In genomic region chr19:45429896-45430295, GRCh38 we compare ENCODE assay signal across 7 cellular contexts. TPM values are rescaled to one million over a fixed set of nuclear protein-coding genes. Genes with fewer than 3 reads are reported as not detected.
DNase-seq lines count a peak whose midpoint lies in the region; ATAC-seq and TF ChIP-seq lines count a peak whose summit lies in the region.
"Not testable (repeated sequence)": the region's sequence is repeated elsewhere in the genome, so short reads cannot be mapped to it uniquely, and the experiment has no call there.

No MANE protein-coding gene starts in this region.

- not testable (repeated sequence) for H3K27me3 Mint-ChIP-seq in mesothelial cell of epicardium (ENCODE audit: low read depth)

- not testable (repeated sequence) for TF ChIP-seq CTCF in ascending aorta (IDR thresholded peaks at IDR 0.05); heart right ventricle (IDR thresholded peaks at IDR 0.05); mesothelial cell of epicardium (IDR thresholded peaks at IDR 0.05; ENCODE audit: unreplicated experiment); sigmoid colon (IDR thresholded peaks at IDR 0.05); transverse colon (IDR thresholded peaks at IDR 0.05)

- H3K27ac Mint-ChIP-seq in mesothelial cell of epicardium, result not testable (repeated sequence)

- not testable (repeated sequence) for H3K4me1 Mint-ChIP-seq in mesothelial cell of epicardium

- H3K36me3 ChIP-seq in GM23248 (ENCODE audit: low read depth); ascending aorta; heart right ventricle; sigmoid colon; transverse colon: not testable (repeated sequence)

- intact Hi-C loops in ascending aorta (cut with DNase I), result loop anchor here (1.0 to 10.0 kb wide), 5 partner anchors 9 to 262 kb away; partner anchors contain the start of genes EML2, QPCTL and SNRPD2
- intact Hi-C loops in heart right ventricle (cut with DNase I), result loop anchor here in 4 of 10 donors (2.0 to 10.0 kb wide), 4 partner anchors 45 to 215 kb away; no protein-coding TSS in a partner anchor
- intact Hi-C loops in sigmoid colon (cut with DNase I), result loop anchor here (5.0 to 10.0 kb wide), 3 partner anchors 155 to 265 kb away; partner anchors contain the start of genes OPA3, QPCTL and SNRPD2
- intact Hi-C loops in transverse colon (cut with DNase I; ENCODE audit: low total_unique reads), result not testable (repeated sequence)

- H3K27ac ChIP-seq in GM23248 (peak overlapping the region; percentile 86; the same call in 1 of the 2 replicates), ascending aorta (peak overlapping the region; percentile 93), epithelial cell of prostate (peak overlapping the region; percentile 100), heart right ventricle (peak overlapping the region in 8 of 10 donors; percentile 78 to 93 (median 89)), sigmoid colon (peak overlapping the region in 3 of 4 donors; percentile 83 to 89 (median 87)), transverse colon (peak overlapping the region in 3 of 4 donors; percentile 74 to 83 (median 80))

- H3K9ac ChIP-seq in GM23248, result not testable (repeated sequence)

- H3K9me2 ChIP-seq in GM23248 (ENCODE audit: insufficient read depth), result not testable (repeated sequence)

- not testable (repeated sequence) for TF ChIP-seq POLR2A in sigmoid colon (IDR thresholded peaks at IDR 0.05); transverse colon (IDR thresholded peaks at IDR 0.05)

- in situ Hi-C loops in GM23248 (cut with MboI); transverse colon (cut with MboI; ENCODE audit: low pct_ligation_motif_present in 1 of 4, low pct_unique_long_range_greater_than_20kb in 1 of 4, low sequenced_read_pairs in 3 of 4): not testable (repeated sequence)

- not testable (repeated sequence) for H2AFZ ChIP-seq in GM23248

- H3K9me3 Mint-ChIP-seq in mesothelial cell of epicardium, result not testable (repeated sequence)

- ATAC-seq in heart right ventricle, result not testable (repeated sequence)

- not testable (repeated sequence) for TF ChIP-seq EP300 in sigmoid colon (IDR thresholded peaks at IDR 0.05); transverse colon (IDR thresholded peaks at IDR 0.05; ENCODE audit: low read depth)

- peaks cover 20% of the 10 kb centered on the region for H3K4me1 ChIP-seq in GM23248 (ENCODE audit: insufficient read depth)
- H3K4me1 ChIP-seq in ascending aorta, result peaks cover 0 to 31% of the 10 kb centered on the region in 2 donors
- H3K4me1 ChIP-seq in heart right ventricle, result peaks cover 7 to 38% (median 28%) of the 10 kb centered on the region in 9 donors
- peaks cover 0 to 17% (median 14%) of the 10 kb centered on the region in 4 donors for H3K4me1 ChIP-seq in sigmoid colon
- peaks cover 0 to 23% (median 14%) of the 10 kb centered on the region in 4 donors for H3K4me1 ChIP-seq in transverse colon

- H3K4me3 ChIP-seq in GM23248, ascending aorta, heart right ventricle, sigmoid colon, transverse colon: not testable (repeated sequence)

- not testable (repeated sequence) for H4K20me1 ChIP-seq in GM23248 (ENCODE audit: insufficient read depth)

- peak overlapping the region; percentile 22 for H3K4me3 Mint-ChIP-seq in mesothelial cell of epicardium

- not testable (repeated sequence) for H3K9me3 ChIP-seq in GM23248 (ENCODE audit: low read depth); ascending aorta; heart right ventricle; sigmoid colon; transverse colon

- not testable (repeated sequence) for H3K4me2 ChIP-seq in GM23248 (ENCODE audit: unreplicated experiment)

- not testable (repeated sequence) for DNase-seq in GM23248; ascending aorta (ENCODE audit: low spot score in 2 of 2); epithelial cell of prostate (ENCODE audit: low read depth, low spot score); heart right ventricle; mesothelial cell of epicardium (ENCODE audit: low spot score in 2 of 2, unreplicated experiment in 2 of 2); sigmoid colon; transverse colon

- H3F3A ChIP-seq in GM23248 (ENCODE audit: insufficient read depth), result peaks cover 28% of the 10 kb centered on the region

- not testable (repeated sequence) for H3K36me3 Mint-ChIP-seq in mesothelial cell of epicardium

- not testable (repeated sequence) for H3K27me3 ChIP-seq in GM23248 (replicated peaks; ENCODE audit: insufficient read depth); ascending aorta; sigmoid colon
- peaks cover 0 to 14% (median 0%) of the 10 kb centered on the region in 7 donors for H3K27me3 ChIP-seq in heart right ventricle
- H3K27me3 ChIP-seq in transverse colon, result peaks cover 25% of the 10 kb centered on the region

- not testable (repeated sequence) for H3K79me2 ChIP-seq in GM23248 (ENCODE audit: insufficient read depth)

- WGBS in GM23248 (ENCODE audit: low coverage in 1 of 2, low lambda C conversion rate in 2 of 2, missing lambda C conversion rate in 2 of 2), 2 experiments, result 87 to 96% methylated on average over 11 of the region's 11 CpGs
- 64 to 70% methylated on average over 11 of the region's 11 CpGs for WGBS in heart right ventricle, 2 donors
- WGBS in sigmoid colon, 2 donors, result 43 to 79% methylated on average over 11 of the region's 11 CpGs
- WGBS in transverse colon (ENCODE audit: low coverage in 1 of 2), 2 donors, result 39 to 63% methylated on average over 2 to 11 of the region's 11 CpGs

RNA-seq across cellular contexts. Expression of gene ERCC1, which starts 6.2 kb away (rescaled TPM):
- 63.0 and 79.8 TPM in 2 replicates for total RNA-seq in GM23248 (2014; rRNA removed; shearing (Covaris generic))
- polyA plus RNA-seq in GM23248 (2016; fragmentation: Nextera tagmentation; extraction: Ambion mirVana), result 89.0 and 90.9 TPM in 2 replicates
- 142 TPM for total RNA-seq in ascending aorta
- total RNA-seq in heart right ventricle, result 100 to 1,000 TPM; 113 to 194 (median 136) TPM
- 100 to 1,000 TPM; 147 to 183 TPM for polyA plus RNA-seq in heart right ventricle
- total RNA-seq in mesothelial cell of epicardium, result 92.8 to 100 TPM (median 96.4 TPM) in 3 replicates
- 10 to 100 TPM; 41.8 to 67.0 (median 64.4) TPM for total RNA-seq in sigmoid colon
- 10 to 100 TPM; 27.3 to 31.8 (median 30.1) TPM for polyA plus RNA-seq in sigmoid colon
- total RNA-seq in transverse colon, result 10 to 100 TPM; 38.8 to 42.6 (median 40.0) TPM

RNA-seq across cellular contexts. Expression of gene POLR1G, which starts 23.5 kb away (rescaled TPM):
- total RNA-seq in GM23248 (2014; rRNA removed; shearing (Covaris generic)), result 3.9 and 8.8 TPM in 2 replicates
- polyA plus RNA-seq in GM23248 (2016; fragmentation: Nextera tagmentation; extraction: Ambion mirVana), result 7.2 and 10.8 TPM in 2 replicates
- total RNA-seq in ascending aorta, result 3.7 TPM
- 1 to 10 TPM; 4.1 to 9.8 (median 5.6) TPM for total RNA-seq in heart right ventricle
- polyA plus RNA-seq in heart right ventricle, result 1 to 10 TPM; 5.1 to 8.2 TPM
- total RNA-seq in mesothelial cell of epicardium, result 6.7 to 7.5 TPM (median 6.7 TPM) in 3 replicates
- total RNA-seq in sigmoid colon, result 1 to 10 TPM; 1.6 to 4.2 (median 3.8) TPM
- 1 to 10 TPM; 1.2 to 5.6 (median 2.3) TPM for polyA plus RNA-seq in sigmoid colon
- 1 to 10 TPM in 3 of 4 donors, under 1 TPM in 1; 1.00 to 3.5 (median 1.2) TPM for total RNA-seq in transverse colon

RNA-seq across cellular contexts. Expression of gene PPP1R13L, which starts 25.0 kb away (rescaled TPM):
- 3.9 and 36.5 TPM in 2 replicates for total RNA-seq in GM23248 (2014; rRNA removed; shearing (Covaris generic))
- polyA plus RNA-seq in GM23248 (2016; fragmentation: Nextera tagmentation; extraction: Ambion mirVana), result 6.2 and 6.4 TPM in 2 replicates
- total RNA-seq in ascending aorta, result 27.8 TPM
- 100 to 1,000 TPM; 134 to 204 (median 166) TPM for total RNA-seq in heart right ventricle
- polyA plus RNA-seq in heart right ventricle, result 100 to 1,000 TPM in 1 of 2 donors, 10 to 100 TPM in 1; 85.2 to 265 TPM
- total RNA-seq in mesothelial cell of epicardium, result 58.0 to 64.0 TPM (median 58.7 TPM) in 3 replicates
- total RNA-seq in sigmoid colon, result 1 to 10 TPM; 5.8 to 9.4 (median 7.7) TPM
- polyA plus RNA-seq in sigmoid colon, result 10 to 100 TPM; 15.6 to 34.0 (median 18.0) TPM
- total RNA-seq in transverse colon, result 100 to 1,000 TPM in 1 of 4 donors, 10 to 100 TPM in 3; 28.5 to 298 (median 44.4) TPM

RNA-seq across cellular contexts. Expression of gene FOSB, which starts 37.9 kb away (rescaled TPM):
- total RNA-seq in GM23248 (2014; rRNA removed; shearing (Covaris generic)), result 11.9 and 16.1 TPM in 2 replicates
- polyA plus RNA-seq in GM23248 (2016; fragmentation: Nextera tagmentation; extraction: Ambion mirVana), result 4.8 and 8.3 TPM in 2 replicates
- total RNA-seq in ascending aorta, result 511 TPM
- total RNA-seq in heart right ventricle, result 10 to 100 TPM in 2 of 10 donors, 1 to 10 TPM in 7, under 1 TPM in 1; 0.39 to 54.5 (median 4.9) TPM
- polyA plus RNA-seq in heart right ventricle, result 1 to 10 TPM; 2.1 to 5.5 TPM
- total RNA-seq in mesothelial cell of epicardium, result 272 to 287 TPM (median 278 TPM) in 3 replicates
- total RNA-seq in sigmoid colon, result 10 to 100 TPM in 3 of 4 donors, 1 to 10 TPM in 1; 1.1 to 28.1 (median 23.1) TPM
- 10 to 100 TPM in 1 of 3 donors, 1 to 10 TPM in 2; 3.7 to 11.0 (median 5.4) TPM for polyA plus RNA-seq in sigmoid colon
- 10 to 100 TPM; 14.5 to 64.7 (median 25.6) TPM for total RNA-seq in transverse colon

RNA-seq across cellular contexts. Expression of gene ERCC2, which starts 59.5 kb away (rescaled TPM):
- total RNA-seq in GM23248 (2014; rRNA removed; shearing (Covaris generic)), result 29.8 and 32.3 TPM in 2 replicates
- polyA plus RNA-seq in GM23248 (2016; fragmentation: Nextera tagmentation; extraction: Ambion mirVana) (13.7 TPM in 2 replicates), heart right ventricle (10 to 100 TPM in 1 of 2 donors, 1 to 10 TPM in 1; 6.5 to 11.8 TPM), sigmoid colon (10 to 100 TPM in 1 of 3 donors, 1 to 10 TPM in 2; 4.2 to 12.9 (median 9.0) TPM)
- total RNA-seq in ascending aorta (22.4 TPM), heart right ventricle (10 to 100 TPM; 11.4 to 15.2 (median 14.1) TPM), mesothelial cell of epicardium (62.7 to 64.4 TPM (median 64.1 TPM) in 3 replicates), sigmoid colon (10 to 100 TPM in 1 of 4 donors, 1 to 10 TPM in 3; 4.6 to 12.8 (median 9.8) TPM), transverse colon (10 to 100 TPM in 1 of 4 donors, 1 to 10 TPM in 3; 3.0 to 46.2 (median 9.2) TPM)
